14 cellular contexts compared by ENCODE assay signal in the genomic region with DNA sequence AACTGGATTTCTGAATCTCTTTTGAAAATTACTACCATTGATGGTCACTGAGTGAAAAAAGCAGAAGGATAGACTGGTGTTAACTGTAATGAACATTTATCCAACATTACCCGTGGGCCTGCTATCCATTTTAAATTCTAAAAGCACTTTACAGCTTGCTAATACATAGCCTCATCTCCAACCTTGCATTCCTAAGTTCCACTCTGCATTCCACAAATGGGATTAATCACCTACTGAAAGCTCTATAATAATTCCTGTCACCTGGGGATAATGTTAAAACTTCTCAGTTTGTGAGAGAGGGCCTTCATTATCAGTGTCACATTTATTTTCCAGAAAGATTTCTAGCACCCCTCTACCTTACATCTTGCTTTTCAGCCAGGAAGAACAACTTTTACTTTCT. TPM values are rescaled to one million over a fixed set of nuclear protein-coding genes. Genes with fewer than 3 reads are reported as not detected.
DNase-seq lines count a peak whose midpoint lies in the region; ATAC-seq and TF ChIP-seq lines count a peak whose summit lies in the region.
"Had no signal": no experiment of that assay in that cellular context is flagged by ENCODE, and none has a peak within 500 bp of the region (broad histone marks: within the 10 kb centered on the region; RNA-seq: fewer than 3 reads in every experiment).

No MANE protein-coding gene starts in this region.

- H3K4me1 ChIP-seq in KMS-11 (ENCODE audit: low read depth, poor library complexity, severe bottlenecking), result peaks cover 72% of the 10 kb centered on the region

- H3K4me2 ChIP-seq in KMS-11, result peak overlapping the region; percentile 15; the same call in 1 of the 2 replicates
- H3K4me2 ChIP-seq: PC-9, smooth muscle cell had no signal

- TF ChIP-seq CTCF in KMS-11 (conservative IDR thresholded peaks at IDR 0.05; ENCODE audit: low read depth, low read length) (no peak), natural killer cell (IDR thresholded peaks at IDR 0.05) (no peak)

- no peak for DNase-seq in T-helper 1 cell
- no peak for DNase-seq in natural killer cell
- no peak for DNase-seq in left lobe of liver (ENCODE audit: low spot score)
- DNase-seq: 8988T, head of caudate nucleus, nucleus accumbens, PC-9 had no signal

- H3K9me3 Mint-ChIP-seq in T-helper 1 cell treated with Interleukin-12 subunit alpha and Interleukin-12 subunit beta and Interleukin-4 antibody, amounts not matched to agents 30 μg/mL and 1 μg/mL, for 36 hours, result no peaks in the 10 kb centered on the region
- H3K9me3 Mint-ChIP-seq in activated T-helper 17 cell treated with anti-CD3 and anti-CD28 coated beads, Interleukin-2, amount 50 U/mL, for 72 hours, result no peaks in the 10 kb centered on the region
- H3K9me3 Mint-ChIP-seq in natural killer cell, result peaks cover 0 to 3% of the 10 kb centered on the region in 2 donors
- H3K9me3 Mint-ChIP-seq: type B pancreatic cell had no signal

- H3K36me3 ChIP-seq in KMS-11 (ENCODE audit: insufficient read depth), result no peaks in the 10 kb centered on the region

- no peak overlapping the region for H2AFZ ChIP-seq in KMS-11 (ENCODE audit: low read depth)
- H2AFZ ChIP-seq: PC-9 had no signal

- H3K4me3 ChIP-seq in KMS-11 (IDR thresholded peaks at IDR 0.05; ENCODE audit: insufficient read depth, low read depth, low read length), result no peak overlapping the region
- H3K4me3 ChIP-seq: PC-9, smooth muscle cell had no signal

- H3K27me3 Mint-ChIP-seq in T-helper 1 cell treated with Interleukin-12 subunit alpha and Interleukin-12 subunit beta and Interleukin-4 antibody, amounts not matched to agents 30 μg/mL and 1 μg/mL, for 36 hours (ENCODE audit: low read depth), result no peaks in the 10 kb centered on the region
- H3K27me3 Mint-ChIP-seq in activated T-helper 17 cell treated with anti-CD3 and anti-CD28 coated beads, Interleukin-2, amount 50 U/mL, for 72 hours, result no peaks in the 10 kb centered on the region
- no peaks in the 10 kb centered on the region for H3K27me3 Mint-ChIP-seq in natural killer cell (ENCODE audit: low read depth in 2 of 2)
- H3K27me3 Mint-ChIP-seq: type B pancreatic cell had no signal

- peaks cover 46% of the 10 kb centered on the region for H3K36me3 Mint-ChIP-seq in T-helper 1 cell treated with Interleukin-12 subunit alpha and Interleukin-12 subunit beta and Interleukin-4 antibody, amounts not matched to agents 30 μg/mL and 1 μg/mL, for 36 hours (ENCODE audit: low read depth)
- H3K36me3 Mint-ChIP-seq in activated T-helper 17 cell treated with anti-CD3 and anti-CD28 coated beads, Interleukin-2, amount 50 U/mL, for 72 hours (ENCODE audit: low read depth), result peaks cover 94% of the 10 kb centered on the region
- H3K36me3 Mint-ChIP-seq in natural killer cell, result peaks cover 16% of the 10 kb centered on the region
- H3K36me3 Mint-ChIP-seq: type B pancreatic cell had no signal

- H3K79me2 ChIP-seq in KMS-11 (ENCODE audit: insufficient read depth, low read depth), result no peaks in the 10 kb centered on the region

- H3K9ac ChIP-seq in KMS-11, result no peak overlapping the region

- H3K27ac ChIP-seq in KMS-11, result no peak overlapping the region
- H3K27ac ChIP-seq: PC-9 had no signal

- H3K4me1 Mint-ChIP-seq in T-helper 1 cell treated with Interleukin-12 subunit alpha and Interleukin-12 subunit beta and Interleukin-4 antibody, amounts not matched to agents 30 μg/mL and 1 μg/mL, for 36 hours (ENCODE audit: low read depth), result peaks cover 65% of the 10 kb centered on the region
- peaks cover 50% of the 10 kb centered on the region for H3K4me1 Mint-ChIP-seq in activated T-helper 17 cell treated with anti-CD3 and anti-CD28 coated beads, Interleukin-2, amount 50 U/mL, for 72 hours
- peaks cover 87 to 88% of the 10 kb centered on the region in 2 donors for H3K4me1 Mint-ChIP-seq in natural killer cell

- H3K27ac Mint-ChIP-seq in T-helper 1 cell treated with Interleukin-12 subunit alpha and Interleukin-12 subunit beta and Interleukin-4 antibody, amounts not matched to agents 30 μg/mL and 1 μg/mL, for 36 hours, result peak overlapping the region; percentile 91
- peak overlapping the region; percentile 95 for H3K27ac Mint-ChIP-seq in activated T-helper 17 cell treated with anti-CD3 and anti-CD28 coated beads, Interleukin-2, amount 50 U/mL, for 72 hours
- peak overlapping the region; percentile 88 to 90 for H3K27ac Mint-ChIP-seq in natural killer cell
- H3K27ac Mint-ChIP-seq: type B pancreatic cell had no signal

- no peak for ATAC-seq in activated T-helper 17 cell treated with anti-CD3 and anti-CD28 coated beads, Interleukin-2, amount 50 U/mL, for 72 hours (replicated peaks)
- ATAC-seq in natural killer cell (no peak), esophagus mucosa (no peak), left lobe of liver (no peak), HG03175 (IDR thresholded peaks at IDR 0.05; ENCODE audit: unreplicated experiment) (no peak)

- intact Hi-C loops in natural killer cell (cut with micrococcal nuclease), result no loop called here

- no peaks in the 10 kb centered on the region for H4K20me1 ChIP-seq in KMS-11 (ENCODE audit: insufficient read depth)

- H3K27me3 ChIP-seq in KMS-11 (ENCODE audit: insufficient read depth, low read depth), result no peaks in the 10 kb centered on the region

- H3K4me3 Mint-ChIP-seq in T-helper 1 cell treated with Interleukin-12 subunit alpha and Interleukin-12 subunit beta and Interleukin-4 antibody, amounts not matched to agents 30 μg/mL and 1 μg/mL, for 36 hours, result peak overlapping the region; percentile 77
- H3K4me3 Mint-ChIP-seq in activated T-helper 17 cell treated with anti-CD3 and anti-CD28 coated beads, Interleukin-2, amount 50 U/mL, for 72 hours, result peak overlapping the region; percentile 80
- H3K4me3 Mint-ChIP-seq in natural killer cell, result peak overlapping the region; percentile 90
- H3K4me3 Mint-ChIP-seq: type B pancreatic cell had no signal

RNA-seq across cellular contexts. Expression of a gene that starts 38.2 kb away (rescaled TPM):
- 100 to 1,000 TPM; 366 to 421 TPM for total RNA-seq in activated T-helper 17 cell treated with anti-CD3 and anti-CD28 coated beads, Interleukin-2, amount 50 U/mL, for 72 hours
- total RNA-seq in natural killer cell (1,000 to 10,000 TPM; 1,142 to 1,334 (median 1,200) TPM), esophagus mucosa (3.5 TPM), left lobe of liver (5.4 TPM)

Comparison
In these comparisons a context has a peak if more than half of its experiments do, and no peak if none do; other contexts are left out.
1. RNA of a gene that starts 38.2 kb away (total RNA-seq): 1,142 to 1,334 TPM in natural killer cell and 366 to 421 TPM in activated T-helper 17 cell treated with anti-CD3 and anti-CD28 coated beads, Interleukin-2, amount 50 U/mL, for 72 hours; 5.4 TPM in left lobe of liver (single experiment) and 3.5 TPM in esophagus mucosa (single experiment); every median in the first group is over 10 times any median in the second.
2. Peak in every context shown above with its lines, with median percentiles within 50 percentile points of each other: H3K27ac Mint-ChIP-seq and H3K4me3 Mint-ChIP-seq.